In genomic region chr6:153002613-153003293, GRCh38 we compare ENCODE assay signal across 8 cellular contexts.
DNase-seq lines count a peak whose midpoint lies in the region; ATAC-seq, FAIRE-seq and TF ChIP-seq lines count a peak whose summit lies in the region.

Gene MTRF1L (minus strand): TSS chr6:153002709. CDS start chr6:153002685, 24 bp downstream.

- TF ChIP-seq CTCF in D721Med (IDR thresholded peaks at IDR 0.05; ENCODE audit: insufficient read depth, missing control alignments) = no peak

- peak; percentile 60 for DNase-seq in D721Med (ENCODE audit: insufficient read length, low spot score)
- peak; percentile 78 for DNase-seq in HuH-7 (ENCODE audit: low spot score)
- DNase-seq in OCI-M1 (lab: John Stamatoyannopoulos, UW) = peak; percentile 99
- DNase-seq in activated T-cell treated with anti-CD3 and anti-CD28 coated beads for 24 hours (ENCODE audit: low read depth) = peak; percentile 88
- DNase-seq in epidermal melanocyte (ENCODE audit: insufficient read length, low spot score) = peak; percentile 80
- DNase-seq in middle frontal gyrus (ENCODE audit: extremely low spot score, low spot score) = peak; percentile 85
- DNase-seq in stimulated activated CD8-positive, alpha-beta memory T cell treated with anti-CD3 and anti-CD28 coated beads, Interleukin-2, amount 100 ng/mL, for 48 hours (ENCODE audit: low read depth in 2 of 2) = peak; percentile 77 to 87

- peak; percentile 93 for ATAC-seq in GM21515 (IDR thresholded peaks at IDR 0.05; ENCODE audit: unreplicated experiment)

- FAIRE-seq in D721Med (lab: Jason Lieb, UNC) = no peak

Comparison
In these comparisons a context has a peak if more than half of its experiments do, and no peak if none do; other contexts are left out.
1. Peak in every context shown above with its lines: DNase-seq and ATAC-seq.